ENCODE assay signal across 13 cellular contexts in the genomic region with DNA sequence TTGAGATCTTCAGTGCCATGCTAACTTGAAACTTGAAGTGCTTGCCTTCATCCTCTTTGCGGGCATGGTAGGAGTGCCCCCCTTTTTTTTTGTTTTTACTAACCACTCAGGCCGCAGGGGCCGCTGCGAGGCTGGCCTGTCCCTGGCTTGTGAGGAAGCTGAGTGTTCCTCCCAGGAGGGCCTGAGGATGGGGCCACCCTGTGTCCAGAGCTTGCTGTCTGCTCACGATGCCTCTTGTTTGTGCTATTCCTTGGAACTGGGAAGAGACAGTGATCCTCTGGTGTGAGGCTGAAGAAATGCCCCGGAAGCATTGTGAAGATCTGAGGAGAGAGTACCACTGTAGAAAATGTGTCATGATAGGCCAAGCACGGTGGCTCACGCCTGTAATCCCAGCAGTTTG. TPM values are rescaled to one million over a fixed set of nuclear protein-coding genes. Genes with fewer than 3 reads are reported as not detected.
DNase-seq lines count a peak whose midpoint lies in the region; ATAC-seq and TF ChIP-seq lines count a peak whose summit lies in the region.
"Had no signal": no experiment of that assay in that cellular context is flagged by ENCODE, and none has a peak within 500 bp of the region (broad histone marks: within the 10 kb centered on the region; RNA-seq: fewer than 3 reads in every experiment).

No MANE protein-coding gene starts in this region.

- H3K79me2 ChIP-seq in Loucy (ENCODE audit: insufficient read depth, low read length): peaks cover 25% of the 10 kb centered on the region

- no peaks in the 10 kb centered on the region for H3F3A ChIP-seq in Loucy (ENCODE audit: low read depth)

- H3K9me3 ChIP-seq in Loucy (ENCODE audit: insufficient read depth, low read depth, low read length) (no peaks in the 10 kb centered on the region), BE2C (no peaks in the 10 kb centered on the region)
- H3K9me3 ChIP-seq: lower lobe of right lung had no signal

- intact Hi-C loops in activated naive CD4-positive, alpha-beta T cell treated with anti-CD3 and anti-CD28 coated beads for 36 hours (cut with micrococcal nuclease): no loop called here
- intact Hi-C loops in posterior vena cava (cut with DNase I): no loop called here

- H3K36me3 Mint-ChIP-seq in activated naive CD4-positive, alpha-beta T cell treated with anti-CD3 and anti-CD28 coated beads for 36 hours (ENCODE audit: low read depth): no peaks in the 10 kb centered on the region
- peaks cover 0 to 10% of the 10 kb centered on the region in 2 donors for H3K36me3 Mint-ChIP-seq in activated naive CD4-positive, alpha-beta T cell treated with anti-CD3 and anti-CD28 coated beads, Interleukin-2, amount 50 U/mL, for 72 hours

- no peaks in the 10 kb centered on the region for H3K27me3 Mint-ChIP-seq in activated naive CD4-positive, alpha-beta T cell treated with anti-CD3 and anti-CD28 coated beads for 36 hours (ENCODE audit: low read depth)

- H3K4me1 Mint-ChIP-seq in activated naive CD4-positive, alpha-beta T cell treated with anti-CD3 and anti-CD28 coated beads for 36 hours (ENCODE audit: low read depth): peaks cover 19% of the 10 kb centered on the region

- H3K4me1 ChIP-seq in Loucy (ENCODE audit: insufficient read depth, low read length, poor library complexity, severe bottlenecking) (peaks cover 20% of the 10 kb centered on the region), BE2C (peaks cover 8% of the 10 kb centered on the region)

- H2AFZ ChIP-seq in Loucy (ENCODE audit: low read length): no peak overlapping the region

- H3K27ac Mint-ChIP-seq in activated naive CD4-positive, alpha-beta T cell treated with anti-CD3 and anti-CD28 coated beads for 36 hours: no peak overlapping the region
- H3K27ac Mint-ChIP-seq in activated naive CD4-positive, alpha-beta T cell treated with anti-CD3 and anti-CD28 coated beads, Interleukin-2, amount 50 U/mL, for 72 hours: peak overlapping the region in 1 of 2 donors; percentile 44

- CTCF ChIA-PET in activated naive CD4-positive, alpha-beta T cell treated with anti-CD3 and anti-CD28 coated beads for 36 hours (lab: Charles Lee): no interaction called here

- no peak for TF ChIP-seq POLR2A in erythroblast (IDR thresholded peaks at IDR 0.05; ENCODE audit: low read length)

- H3K9me3 Mint-ChIP-seq in activated naive CD4-positive, alpha-beta T cell treated with anti-CD3 and anti-CD28 coated beads for 36 hours: no peaks in the 10 kb centered on the region
- H3K9me3 Mint-ChIP-seq in activated naive CD4-positive, alpha-beta T cell treated with anti-CD3 and anti-CD28 coated beads, Interleukin-2, amount 50 U/mL, for 72 hours: no peaks in the 10 kb centered on the region

- no peak for DNase-seq in activated naive CD4-positive, alpha-beta T cell treated with anti-CD3 and anti-CD28 coated beads for 36 hours
- DNase-seq in activated naive CD4-positive, alpha-beta T cell treated with anti-CD3 and anti-CD28 coated beads, Interleukin-2, amount 50 U/mL, for 72 hours (ENCODE audit: low spot score in 2 of 2): no peak
- DNase-seq in erythroblast (lab: John Stamatoyannopoulos, UW) (peak; percentile 46 to 54), posterior vena cava (ENCODE audit: low spot score) (peak; percentile 38), BE2C (no peak), germinal center (ENCODE audit: low spot score) (no peak)
- DNase-seq: anterior cingulate cortex, dermis blood vessel endothelial cell, DMS53, lower lobe of right lung, NCI-H1092 treated with DMSO at 0.1 percent for 48 hours had no signal

- no peak for ATAC-seq in activated naive CD4-positive, alpha-beta T cell treated with anti-CD3 and anti-CD28 coated beads, Interleukin-2, amount 50 U/mL, for 72 hours
- ATAC-seq in HG03378 (IDR thresholded peaks at IDR 0.05; ENCODE audit: unreplicated experiment): no peak
- ATAC-seq: lower lobe of right lung had no signal

- H3K36me3 ChIP-seq in Loucy (ENCODE audit: insufficient read depth, low read length) (no peaks in the 10 kb centered on the region), BE2C (no peaks in the 10 kb centered on the region)

- H3K9me2 ChIP-seq in Loucy (replicated peaks; ENCODE audit: low read depth, low read length): no peaks in the 10 kb centered on the region

- TF ChIP-seq CTCF in Loucy (conservative IDR thresholded peaks at IDR 0.05; ENCODE audit: low read length) (no peak), BE2C (IDR thresholded peaks at IDR 0.05; ENCODE audit: low read depth, low read length) (no peak)

- H3K9ac ChIP-seq in Loucy (ENCODE audit: low read depth, low read length, poor library complexity, severe bottlenecking): peak overlapping the region; percentile 94

- H4K20me1 ChIP-seq in Loucy (ENCODE audit: insufficient read depth, low read length, poor library complexity, severe bottlenecking): peaks cover 10% of the 10 kb centered on the region

- H3K27me3 ChIP-seq in Loucy (ENCODE audit: insufficient read depth, low read length, poor library complexity, severe bottlenecking) (no peaks in the 10 kb centered on the region), BE2C (no peaks in the 10 kb centered on the region)

- peak overlapping the region; percentile 15 for H3K4me3 Mint-ChIP-seq in activated naive CD4-positive, alpha-beta T cell treated with anti-CD3 and anti-CD28 coated beads for 36 hours

- no peak overlapping the region for H3K4me3 ChIP-seq in Loucy (ENCODE audit: low read length, poor library complexity, severe bottlenecking)
- no peak overlapping the region for H3K4me3 ChIP-seq in BE2C (ENCODE audit: low read depth, low read length)
- H3K4me3 ChIP-seq: lower lobe of right lung had no signal

- peak overlapping the region; percentile 95 for H3K4me2 ChIP-seq in Loucy (ENCODE audit: low read depth, low read length, poor library complexity, severe bottlenecking)

RNA-seq across cellular contexts. Expression of gene TANGO2, which starts 2.3 kb away (rescaled TPM):
- 10 to 100 TPM; 16.0 to 19.0 TPM for total RNA-seq in activated naive CD4-positive, alpha-beta T cell treated with anti-CD3 and anti-CD28 coated beads for 36 hours
- 10 to 100 TPM; 19.1 to 19.3 TPM for total RNA-seq in activated naive CD4-positive, alpha-beta T cell treated with anti-CD3 and anti-CD28 coated beads, Interleukin-2, amount 50 U/mL, for 72 hours
- total RNA-seq in posterior vena cava: 10 to 100 TPM; 28.4 to 31.1 TPM
- polyA plus RNA-seq in BE2C (2012; ENCODE audit: insufficient read depth, insufficient read length, low read depth): 8.0 TPM

RNA-seq across cellular contexts. Expression of gene ARVCF, which starts 6.6 kb away (rescaled TPM):
- total RNA-seq in activated naive CD4-positive, alpha-beta T cell treated with anti-CD3 and anti-CD28 coated beads for 36 hours: 1 to 10 TPM; 2.0 to 2.6 TPM
- total RNA-seq in activated naive CD4-positive, alpha-beta T cell treated with anti-CD3 and anti-CD28 coated beads, Interleukin-2, amount 50 U/mL, for 72 hours: 1 to 10 TPM; 1.9 to 4.3 TPM
- total RNA-seq in posterior vena cava: 10 to 100 TPM; 20.1 to 21.3 TPM
- polyA plus RNA-seq in BE2C (2012; ENCODE audit: insufficient read depth, insufficient read length, low read depth): 335 TPM

RNA-seq across cellular contexts. Expression of gene DGCR8, which starts 56.8 kb away (rescaled TPM):
- total RNA-seq in activated naive CD4-positive, alpha-beta T cell treated with anti-CD3 and anti-CD28 coated beads for 36 hours: 10 to 100 TPM; 29.8 to 36.5 TPM
- 10 to 100 TPM; 37.0 to 66.7 TPM for total RNA-seq in activated naive CD4-positive, alpha-beta T cell treated with anti-CD3 and anti-CD28 coated beads, Interleukin-2, amount 50 U/mL, for 72 hours
- 10 to 100 TPM; 24.3 to 25.2 TPM for total RNA-seq in posterior vena cava
- 59.5 TPM for polyA plus RNA-seq in BE2C (2012; ENCODE audit: insufficient read depth, insufficient read length, low read depth)

Comparison
In these comparisons a context has a peak if more than half of its experiments do, and no peak if none do; other contexts are left out.
1. DNase-seq: peak in erythroblast (2 of 2) and posterior vena cava (single experiment); none in activated naive CD4-positive, alpha-beta T cell treated with anti-CD3 and anti-CD28 coated beads for 36 hours (single experiment), activated naive CD4-positive, alpha-beta T cell treated with anti-CD3 and anti-CD28 coated beads, Interleukin-2, amount 50 U/mL, for 72 hours (0 of 2), BE2C (single experiment) and germinal center (single experiment).